In genomic region chr1:160261526-160261877, GRCh38 we compare ENCODE assay signal across 8 cellular contexts. TPM values are rescaled to one million over a fixed set of nuclear protein-coding genes. Genes with fewer than 3 reads are reported as not detected.
A peak's percentile ranks its signal among the peaks of the same experiment; 100 is the strongest.
DNase-seq lines count a peak whose midpoint lies in the region; ATAC-seq, FAIRE-seq and TF ChIP-seq lines count a peak whose summit lies in the region.

No MANE protein-coding gene starts in this region.

- DNase-seq in COLO668 (lab: John Stamatoyannopoulos, UW; ENCODE audit: unreplicated experiment) (peak; percentile 73), NB4 (ENCODE audit: low read depth) (peak; percentile 65), WERI-Rb-1 (peak; percentile 34), caudate nucleus (lab: John Stamatoyannopoulos, UW) (peak in 6 of 61 donors; percentile 16 to 33 (median 32)), frontal cortex (ENCODE audit: low spot score in 2 of 2) (no peak)
- DNase-seq in stimulated activated CD4-positive, alpha-beta T cell treated with anti-CD3 and anti-CD28 coated beads, Interleukin-4, amount 100 ng/mL, for 24 hours: peak; percentile 85

- H3K4me3 ChIP-seq in NB4 (ENCODE audit: low read depth, low read length) (peak overlapping the region; percentile 87), WERI-Rb-1 (ENCODE audit: low read depth, low read length) (peak overlapping the region; percentile 66)

- TF ChIP-seq POLR2A in NB4 (IDR thresholded peaks at IDR 0.05; ENCODE audit: extremely low read depth, insufficient read length): no peak

- H3K9me3 ChIP-seq in WERI-Rb-1 (ENCODE audit: severe bottlenecking): no peaks in the 10 kb centered on the region

- ATAC-seq in GM21717 (IDR thresholded peaks at IDR 0.05; ENCODE audit: unreplicated experiment): peak; percentile 22

- no peak for FAIRE-seq in frontal cortex (lab: Jason Lieb, UNC)

- H3K27me3 ChIP-seq in WERI-Rb-1 (ENCODE audit: insufficient read depth, low read depth, severe bottlenecking) (no peaks in the 10 kb centered on the region), layer of hippocampus (ENCODE audit: control insufficient read depth, insufficient read depth, low read length) (no peaks in the 10 kb centered on the region)

- peaks cover 17% of the 10 kb centered on the region for H3K36me3 ChIP-seq in WERI-Rb-1

- no peak for TF ChIP-seq CTCF in NB4 (IDR thresholded peaks at IDR 0.05; ENCODE audit: low read depth, low read length)
- no peak for TF ChIP-seq CTCF in WERI-Rb-1 (IDR thresholded peaks at IDR 0.05; ENCODE audit: low read depth, low read length)

- H3K27ac ChIP-seq in WERI-Rb-1: peak overlapping the region; percentile 97
- peak overlapping the region; percentile 98 for H3K27ac ChIP-seq in caudate nucleus (ENCODE audit: low read depth, low read length)
- H3K27ac ChIP-seq in layer of hippocampus (ENCODE audit: low read depth, low read length): peak overlapping the region; percentile 94

RNA-seq across cellular contexts. Expression of gene DCAF8, which starts 0.8 kb away (rescaled TPM):
- 38.3 TPM for total RNA-seq in frontal cortex

RNA-seq across cellular contexts. Expression of gene PEX19, which starts 23.4 kb away (rescaled TPM):
- total RNA-seq in frontal cortex: 24.1 TPM

RNA-seq across cellular contexts. Expression of gene PEA15, which starts 56.3 kb away (rescaled TPM):
- 84.4 TPM for total RNA-seq in frontal cortex

Comparison
In these comparisons a context has a peak if more than half of its experiments do, and no peak if none do; other contexts are left out.
1. DNase-seq: peak in COLO668 (single experiment), NB4 (single experiment), WERI-Rb-1 (single experiment) and stimulated activated CD4-positive, alpha-beta T cell treated with anti-CD3 and anti-CD28 coated beads, Interleukin-4, amount 100 ng/mL, for 24 hours (single experiment); none in frontal cortex (0 of 2).
2. Peak in every context shown above with its lines, with median percentiles within 50 percentile points of each other: H3K27ac ChIP-seq.